Comparison of ENCODE assay signal across 8 cellular contexts in genomic region chr14:99971929-99972747, GRCh38.
A peak's percentile ranks its signal among the peaks of the same experiment; 100 is the strongest.
DNase-seq lines count a peak whose midpoint lies in the region; ATAC-seq and TF ChIP-seq lines count a peak whose summit lies in the region.

No MANE protein-coding gene starts in this region.

- POLR2A ChIA-PET in HEK293T (lab: Yijun Ruan, JAX), result interaction anchor here (1.0 kb wide), 1 partner anchor 18 kb away, joined by 4 read pairs; no protein-coding TSS in a partner anchor

- ATAC-seq in stimulated activated naive B cell treated with anti-CD40 and anti-IgM and Interleukin-4, amounts not matched to agents 10 μg/mL and 1 μg/mL and 100 μg/mL, for 72 hours (replicated peaks), result peak; percentile 44 to 48
- ATAC-seq in HG03139 (IDR thresholded peaks at IDR 0.05; ENCODE audit: unreplicated experiment), result no peak

- peak overlapping the region; percentile 72 for H3K9ac ChIP-seq in ES-I3 (ENCODE audit: low read depth, low read length)

- peak overlapping the region; percentile 81 for H3K27ac Mint-ChIP-seq in stimulated activated naive B cell treated with anti-CD40 and anti-IgM and Interleukin-4, amounts not matched to agents 10 μg/mL and 1 μg/mL and 100 μg/mL, for 72 hours

- no peaks in the 10 kb centered on the region for H3K9me3 Mint-ChIP-seq in stimulated activated naive B cell treated with anti-CD40 and anti-IgM and Interleukin-4, amounts not matched to agents 10 μg/mL and 1 μg/mL and 100 μg/mL, for 72 hours

- peaks cover 36 to 43% of the 10 kb centered on the region in 2 donors for H3K27me3 Mint-ChIP-seq in stimulated activated naive B cell treated with anti-CD40 and anti-IgM and Interleukin-4, amounts not matched to agents 10 μg/mL and 1 μg/mL and 100 μg/mL, for 72 hours

- H3K36me3 Mint-ChIP-seq in stimulated activated naive B cell treated with anti-CD40 and anti-IgM and Interleukin-4, amounts not matched to agents 10 μg/mL and 1 μg/mL and 100 μg/mL, for 72 hours, result peaks cover 0 to 5% of the 10 kb centered on the region in 2 donors

- H3K4me1 Mint-ChIP-seq in stimulated activated naive B cell treated with anti-CD40 and anti-IgM and Interleukin-4, amounts not matched to agents 10 μg/mL and 1 μg/mL and 100 μg/mL, for 72 hours, result peaks cover 7 to 9% of the 10 kb centered on the region in 2 donors

- H3K4me1 ChIP-seq in ES-I3 (ENCODE audit: insufficient read depth, low read length), result peaks cover 13% of the 10 kb centered on the region; the same call in 1 of the 2 replicates

- peak; percentile 30 for DNase-seq in HEK293T (ENCODE audit: extremely low spot score)
- peak; percentile 4 for DNase-seq in NCI-H2227 treated with DMSO at 0.1 percent for 48 hours (lab: John Stamatoyannopoulos, UW)
- peak; percentile 31 for DNase-seq in astrocyte of the hippocampus (ENCODE audit: low read depth, low spot score)
- DNase-seq in left kidney (ENCODE audit: low read depth, low spot score), result peak; percentile 69
- no peak for DNase-seq in stimulated activated naive B cell treated with anti-CD40 and anti-IgM and Interleukin-4, amounts not matched to agents 10 μg/mL and 1 μg/mL and 100 μg/mL, for 72 hours
- no peak for DNase-seq in activated gamma-delta T cell treated with Interleukin-2 at 50 U/mL for 16 hours

- peak overlapping the region; percentile 85 to 88 for H3K4me3 Mint-ChIP-seq in stimulated activated naive B cell treated with anti-CD40 and anti-IgM and Interleukin-4, amounts not matched to agents 10 μg/mL and 1 μg/mL and 100 μg/mL, for 72 hours

- H3K9me3 ChIP-seq in ES-I3 (ENCODE audit: control insufficient read depth, insufficient read depth, low read length), result peaks cover 2% of the 10 kb centered on the region; the same call in 1 of the 2 replicates

- CTCF ChIA-PET in HEK293T (lab: Yijun Ruan, JAX), result interaction anchor here (0.6 kb wide), 1 partner anchor 272 kb away, joined by 3 read pairs; no protein-coding TSS in a partner anchor

- no peaks in the 10 kb centered on the region for H3K36me3 ChIP-seq in ES-I3 (ENCODE audit: insufficient read depth, low read length)

TF ChIP-seq in HEK293T, 16 proteins besides CTCF, POLR2A, EP300 and RAD21:
- TF ChIP-seq ARNT (IDR thresholded peaks at IDR 0.05), result no peak
- TF ChIP-seq NFRKB (IDR thresholded peaks at IDR 0.05), result no peak
- TF ChIP-seq FOXA1 (IDR thresholded peaks at IDR 0.05), result no peak
- TF ChIP-seq CTBP1 (IDR thresholded peaks at IDR 0.05; ENCODE audit: borderline replicate concordance), result no peak
- TF ChIP-seq PKNOX1 (IDR thresholded peaks at IDR 0.05), result no peak
- TF ChIP-seq BHLHE40 (IDR thresholded peaks at IDR 0.05; ENCODE audit: borderline replicate concordance), result no peak
- no peak for TF ChIP-seq ZNF384 (IDR thresholded peaks at IDR 0.05)
- TF ChIP-seq HDGF (IDR thresholded peaks at IDR 0.05; ENCODE audit: borderline replicate concordance), result no peak
- no peak for TF ChIP-seq SUZ12 (IDR thresholded peaks at IDR 0.05)
- TF ChIP-seq FOXK2 (IDR thresholded peaks at IDR 0.05), result no peak
- TF ChIP-seq LEF1 (IDR thresholded peaks at IDR 0.05; ENCODE audit: borderline replicate concordance), result no peak
- no peak for TF ChIP-seq L3MBTL2 (conservative IDR thresholded peaks at IDR 0.05)
- no peak for TF ChIP-seq FOXM1 (IDR thresholded peaks at IDR 0.05; ENCODE audit: borderline replicate concordance)
- TF ChIP-seq ELF4 (IDR thresholded peaks at IDR 0.05), result no peak
- no peak for TF ChIP-seq SP1 (IDR thresholded peaks at IDR 0.05)
- no peak for TF ChIP-seq TARDBP (IDR thresholded peaks at IDR 0.05)

Comparison
In these comparisons a context has a peak if more than half of its experiments do, and no peak if none do; other contexts are left out.
1. DNase-seq: peak in HEK293T (single experiment), NCI-H2227 treated with DMSO at 0.1 percent for 48 hours (single experiment), astrocyte of the hippocampus (single experiment) and left kidney (single experiment); none in stimulated activated naive B cell treated with anti-CD40 and anti-IgM and Interleukin-4, amounts not matched to agents 10 μg/mL and 1 μg/mL and 100 μg/mL, for 72 hours (single experiment) and activated gamma-delta T cell treated with Interleukin-2 at 50 U/mL for 16 hours (single experiment).